Comparison of ENCODE assay signal across 30 cellular contexts in genomic region chr1:30092051-30092858, GRCh38.
"Had no signal": no experiment of that assay in that cellular context is flagged by ENCODE, and none has a peak within 500 bp of the region (broad histone marks: within the 10 kb centered on the region; RNA-seq: fewer than 3 reads in every experiment).

No MANE protein-coding gene starts in this region.

- H3K4me1 ChIP-seq: adrenal gland, breast epithelium, SJCRH30 had no signal

- H3K27ac Mint-ChIP-seq: activated CD4-positive, alpha-beta T cell treated with anti-CD3 and anti-CD28 coated beads, Interleukin-2, amount 10 ng/mL, durations not matched to agents 24 days and 14 days; activated CD8-positive, alpha-beta T cell treated with anti-CD3 and anti-CD28 coated beads for 36 hours; activated naive CD4-positive, alpha-beta T cell treated with anti-CD3 and anti-CD28 coated beads, Interleukin-2, amount 50 U/mL, for 72 hours; activated T-cell treated with anti-CD3 and anti-CD28 coated beads, Interleukin-2, amount 50 U/mL, for 72 hours; activated T-helper 2 cell treated with anti-CD3 and anti-CD28 coated beads, Interferon-gamma antibody, Interleukin-2, Interleukin-4, amounts not matched to agents 10 μg/mL and 5 μg/mL and 100 μg/mL, durations not matched to agents 14 hours and 24 hours and 36 hours; T-helper 1 cell treated with Interleukin-12 subunit alpha and Interleukin-12 subunit beta and Interleukin-4 antibody, amounts not matched to agents 30 μg/mL and 1 μg/mL, for 36 hours; T-helper 2 cell treated with Interferon-gamma antibody and Interleukin-4, amounts not matched to agents 5 μg/mL and 100 μg/mL, for 36 hours had no signal

- H3K4me3 ChIP-seq: adrenal gland, body of pancreas, breast epithelium, MG63, SJCRH30, SK-N-MC had no signal

- H3K27me3 ChIP-seq: body of pancreas, MG63, SJCRH30 had no signal

- ATAC-seq: activated CD8-positive, alpha-beta T cell treated with anti-CD3 and anti-CD28 coated beads for 36 hours; activated naive CD4-positive, alpha-beta T cell treated with anti-CD3 and anti-CD28 coated beads, Interleukin-2, amount 50 U/mL, for 72 hours; activated T-cell treated with anti-CD3 and anti-CD28 coated beads, Interleukin-2, amount 50 U/mL, for 72 hours; body of pancreas; Panc1 had no signal

- H3K4me1 Mint-ChIP-seq: activated CD4-positive, alpha-beta T cell treated with anti-CD3 and anti-CD28 coated beads, Interleukin-2, amount 10 ng/mL, durations not matched to agents 24 days and 14 days had no signal

- H3K27me3 Mint-ChIP-seq: activated CD4-positive, alpha-beta T cell treated with anti-CD3 and anti-CD28 coated beads, Interleukin-2, amount 10 ng/mL, durations not matched to agents 24 days and 14 days had no signal

- H3K9me3 ChIP-seq: MG63 had no signal

- DNase-seq: activated CD4-positive, alpha-beta T cell treated with anti-CD3 and anti-CD28 coated beads, Interleukin-2, amount 10 ng/mL, durations not matched to agents 24 days and 14 days; activated CD4-positive, alpha-beta T cell treated with anti-CD3 and anti-CD28 coated beads, Interleukin-2, amount 50 U/mL, for 4 hours; activated CD8-positive, alpha-beta T cell treated with anti-CD3 and anti-CD28 coated beads for 36 hours; activated gamma-delta T cell; activated naive CD4-positive, alpha-beta T cell treated with Interleukin-2 at 50 U/mL for 16 hours; activated T-cell treated with anti-CD3 and anti-CD28 coated beads, Interleukin-2, amount 50 U/mL, for 1 hour; activated T-cell treated with anti-CD3 and anti-CD28 coated beads, Interleukin-2, amount 50 U/mL, for 72 hours; adrenal gland; body of pancreas; cerebellar nuclear complex; Kasumi-1; MG63; NCI-H1048; NCI-H1105 treated with DMSO at 0.1 percent for 48 hours; NCI-H1436 treated with DMSO at 0.1 percent for 48 hours; NCI-H1694 treated with DMSO at 0.1 percent for 48 hours; NCI-H2029; NCI-H345; NCI-H524 treated with DMSO at 0.1 percent for 48 hours; SHP77; SJCRH30 had no signal

- H3K4me3 Mint-ChIP-seq: activated CD4-positive, alpha-beta T cell treated with anti-CD3 and anti-CD28 coated beads, Interleukin-2, amount 10 ng/mL, durations not matched to agents 24 days and 14 days; activated CD8-positive, alpha-beta T cell treated with anti-CD3 and anti-CD28 coated beads for 36 hours; activated T-cell treated with anti-CD3 and anti-CD28 coated beads, Interleukin-2, amount 50 U/mL, for 72 hours; T-helper 1 cell treated with Interleukin-12 subunit alpha and Interleukin-12 subunit beta and Interleukin-4 antibody, amounts not matched to agents 30 μg/mL and 1 μg/mL, for 36 hours; T-helper 2 cell treated with Interferon-gamma antibody and Interleukin-4, amounts not matched to agents 5 μg/mL and 100 μg/mL, for 36 hours had no signal

- H3K36me3 ChIP-seq: adrenal gland, breast epithelium, MG63, SJCRH30 had no signal

- FAIRE-seq: astrocyte, TTC549 had no signal

- H3K27ac ChIP-seq: adrenal gland, body of pancreas, breast epithelium, SJCRH30, SK-N-MC had no signal
